Comparison of ENCODE assay signal across 1 cellular context in genomic region chr7:4738711-4739527, GRCh38.
TF ChIP-seq lines count a peak whose summit lies in the region.

No MANE protein-coding gene starts in this region.

TF ChIP-seq in K562, 482 proteins besides CTCF, POLR2A, EP300 and RAD21 (continued from another document and continues in another):
- TF ChIP-seq KAT7 (CRISPR knock-in tag; IDR thresholded peaks at IDR 0.05; ENCODE audit: borderline replicate concordance) (no peak), POLR2B (IDR thresholded peaks at IDR 0.05; ENCODE audit: low read depth, partially characterized antibody) (no peak), NR0B1 (IDR thresholded peaks at IDR 0.05; ENCODE audit: partially characterized antibody) (no peak), BRD9 (IDR thresholded peaks at IDR 0.05; ENCODE audit: low read depth, partially characterized antibody) (peak; percentile 46), ZNF263 (CRISPR knock-in tag; IDR thresholded peaks at IDR 0.05; ENCODE audit: borderline replicate concordance) (no peak), HINFP (tag; conservative IDR thresholded peaks at IDR 0.05; ENCODE audit: low read depth) (no peak), RBBP5 (IDR thresholded peaks at IDR 0.05; ENCODE audit: borderline replicate concordance, insufficient read depth, low read length, poor library complexity, severe bottlenecking) (peak; percentile 65), MYC (IDR thresholded peaks at IDR 0.05; ENCODE audit: low read depth, low read length) (peak; percentile 89), MYC (CRISPR knock-in tag; IDR thresholded peaks at IDR 0.05; ENCODE audit: borderline replicate concordance, low read depth) (no peak), KAT8 (IDR thresholded peaks at IDR 0.05; ENCODE audit: low read depth) (no peak), ZHX1 (conservative IDR thresholded peaks at IDR 0.05; ENCODE audit: low read length) (no peak), HNRNPL (IDR thresholded peaks at IDR 0.05; ENCODE audit: low read depth, low read length) (no peak), PYGO2 (tag; IDR thresholded peaks at IDR 0.05) (no peak), ATF4 (CRISPR knock-in tag; IDR thresholded peaks at IDR 0.05) (no peak), NFIC (IDR thresholded peaks at IDR 0.05) (no peak), RNF2 (IDR thresholded peaks at IDR 0.05) (peak; percentile 45; the same call in 1 of the 2 replicates), KLF13 (tag; IDR thresholded peaks at IDR 0.05; ENCODE audit: borderline replicate concordance, low read depth) (0 out of 2 replicates have a peak, but pooled peaks have one; percentile 4), CBX5 (IDR thresholded peaks at IDR 0.05; ENCODE audit: borderline replicate concordance, low read depth) (no peak), ZNF57 (CRISPR knock-in tag; IDR thresholded peaks at IDR 0.05) (no peak), NCOA1 (IDR thresholded peaks at IDR 0.05; ENCODE audit: low read depth) (no peak), ESRRA (IDR thresholded peaks at IDR 0.05; ENCODE audit: borderline replicate concordance, low read depth) (0 out of 2 replicates have a peak, but pooled peaks have one; percentile 34), ZBTB7A (IDR thresholded peaks at IDR 0.05; ENCODE audit: borderline replicate concordance, control insufficient read depth, low read depth, low read length) (peak; percentile 93), TEAD4 (IDR thresholded peaks at IDR 0.05; ENCODE audit: low read length) (peak; percentile 60), TEAD4 (CRISPR knock-in tag; IDR thresholded peaks at IDR 0.05; ENCODE audit: borderline replicate concordance) (no peak), CEBPZ (IDR thresholded peaks at IDR 0.05; ENCODE audit: borderline replicate concordance, low read depth, low read length) (no peak), ARID3B (CRISPR knock-in tag; IDR thresholded peaks at IDR 0.05; ENCODE audit: borderline replicate concordance) (no peak), PHB (CRISPR knock-in tag; IDR thresholded peaks at IDR 0.05) (no peak), PHTF2 (CRISPR knock-in tag; IDR thresholded peaks at IDR 0.05) (no peak), ZNF124 (CRISPR knock-in tag; IDR thresholded peaks at IDR 0.05) (no peak), RFX7 (CRISPR knock-in tag; IDR thresholded peaks at IDR 0.05) (no peak), BRCA1 (IDR thresholded peaks at IDR 0.05) (no peak), BRCA1 (CRISPR knock-in tag; IDR thresholded peaks at IDR 0.05) (no peak), ZBTB11 (CRISPR knock-in tag; IDR thresholded peaks at IDR 0.05) (0 out of 6 replicates have a peak, but pooled peaks of 1 of the 3 experiments have one; percentile 30), ARNT (IDR thresholded peaks at IDR 0.05) (no peak), GTF2E2 (tag; IDR thresholded peaks at IDR 0.05) (no peak), MCM7 (IDR thresholded peaks at IDR 0.05) (no peak), SP1 (CRISPR knock-in tag; IDR thresholded peaks at IDR 0.05) (no peak)
